ENCODE assay signal across 7 cellular contexts in genomic region chr1:24678421-24678820, GRCh38. TPM values are rescaled to one million over a fixed set of nuclear protein-coding genes. Genes with fewer than 3 reads are reported as not detected.
DNase-seq lines count a peak whose midpoint lies in the region; ATAC-seq, FAIRE-seq and TF ChIP-seq lines count a peak whose summit lies in the region.
"Not testable (repeated sequence)": the region's sequence is repeated elsewhere in the genome, so short reads cannot be mapped to it uniquely, and the experiment has no call there.

No MANE protein-coding gene starts in this region.

- peaks cover 34% of the 10 kb centered on the region for H3F3A ChIP-seq in GM23248 (ENCODE audit: insufficient read depth)

- TF ChIP-seq RAD21 in A549 (conservative IDR thresholded peaks at IDR 0.05 in 1 of 2, IDR thresholded peaks at IDR 0.05 in 1 of 2), result not testable (repeated sequence)

- peaks cover 13% of the 10 kb centered on the region for H3K79me2 ChIP-seq in GM23248 (ENCODE audit: insufficient read depth)

- H3K27ac ChIP-seq in A549 (peak overlapping the region in 1 of 2 experiments; percentile 66; a peak in 3 of 6 replicates), RWPE1 (peak overlapping the region; percentile 50; the same call in 1 of the 2 replicates), epithelial cell of prostate (peak overlapping the region; percentile 49)
- H3K27ac ChIP-seq in GM23248, adrenal gland: not testable (repeated sequence)

- not testable (repeated sequence) for TF ChIP-seq EP300 in A549 (IDR thresholded peaks at IDR 0.05)

- peaks cover 20% of the 10 kb centered on the region for H3K4me1 ChIP-seq in A549
- peaks cover 18% of the 10 kb centered on the region for H3K4me1 ChIP-seq in GM23248 (ENCODE audit: insufficient read depth)
- peaks cover 16 to 17% of the 10 kb centered on the region in 2 donors for H3K4me1 ChIP-seq in adrenal gland (replicated peaks in 1 of 2)

- not testable (repeated sequence) for H3K27me3 ChIP-seq in GM23248 (replicated peaks; ENCODE audit: insufficient read depth); MG63; adrenal gland

- TF ChIP-seq CTCF in A549 (IDR thresholded peaks at IDR 0.05); RWPE1 (conservative IDR thresholded peaks at IDR 0.05; ENCODE audit: low read depth); adrenal gland (IDR thresholded peaks at IDR 0.05): not testable (repeated sequence)

- TF ChIP-seq POLR2A in A549 (IDR thresholded peaks at IDR 0.05; ENCODE audit: low read length); adrenal gland (IDR thresholded peaks at IDR 0.05): not testable (repeated sequence)

- H3K4me2 ChIP-seq in A549, result 0 out of 3 replicates have a peak overlapping the region, but pooled peaks have one; percentile 10
- H3K4me2 ChIP-seq in GM23248 (ENCODE audit: unreplicated experiment), result not testable (repeated sequence)

- H3K9me3 ChIP-seq in A549; GM23248 (ENCODE audit: low read depth); MG63; adrenal gland (replicated peaks in 1 of 3): not testable (repeated sequence)

- not testable (repeated sequence) for H2AFZ ChIP-seq in GM23248

- not testable (repeated sequence) for DNase-seq in A549 (ENCODE audit: low read depth in 1 of 2, low spot score in 1 of 2); RWPE1 (ENCODE audit: low spot score); epithelial cell of prostate (ENCODE audit: low read depth, low spot score)
- DNase-seq in GM23248 (peak; percentile 43), MG63 (peak; percentile 31), adrenal gland (peak in 6 of 7 donors; percentile 36 to 67 (median 41)), kidney tubule cell (ENCODE audit: low spot score) (peak; percentile 45)

- not testable (repeated sequence) for H3K4me3 ChIP-seq in A549, GM23248, MG63, adrenal gland

- H4K20me1 ChIP-seq in GM23248 (ENCODE audit: insufficient read depth), result not testable (repeated sequence)

- H3K36me3 ChIP-seq in GM23248 (ENCODE audit: low read depth), result peaks cover 26% of the 10 kb centered on the region; the same call in 1 of the 2 replicates
- H3K36me3 ChIP-seq in MG63, result peaks cover 26% of the 10 kb centered on the region
- H3K36me3 ChIP-seq in adrenal gland (replicated peaks in 1 of 2), result peaks cover 0 to 17% of the 10 kb centered on the region in 2 donors

- not testable (repeated sequence) for H3K9me2 ChIP-seq in GM23248 (ENCODE audit: insufficient read depth)

- POLR2A ChIA-PET in A549 (lab: Yijun Ruan, JAX); RWPE1 (lab: Yijun Ruan, JAX; ENCODE audit: low non-redundant PET): not testable (repeated sequence)

- in situ Hi-C loops in GM23248 (cut with MboI), result not testable (repeated sequence)

- 89% methylated on average over 3 of the region's 3 CpGs for WGBS in A549 (ENCODE audit: missing lambda C conversion rate)
- WGBS in GM23248 (ENCODE audit: low coverage in 1 of 2, low lambda C conversion rate in 2 of 2, missing lambda C conversion rate in 2 of 2), 2 experiments, result 75 to 79% methylated on average over 3 of the region's 3 CpGs
- WGBS in adrenal gland, 4 donors, result 67 to 84% (median 73%) methylated on average over 3 of the region's 3 CpGs

- not testable (repeated sequence) for H3K9ac ChIP-seq in GM23248

- ATAC-seq in A549, result not testable (repeated sequence)

- intact Hi-C loops in adrenal gland (cut with DNase I), result not testable (repeated sequence)

- CTCF ChIA-PET in A549 (lab: Yijun Ruan, JAX), result not testable (repeated sequence)
- CTCF ChIA-PET in RWPE1 (lab: Yijun Ruan, JAX), result interaction anchor here (1.2 kb wide), 1 partner anchor 10 kb away, joined by 5 read pairs; no protein-coding TSS in a partner anchor

- not testable (repeated sequence) for FAIRE-seq in A549 (lab: Jason Lieb, UNC)

TF ChIP-seq in A549, 52 proteins besides CTCF, POLR2A, EP300 and RAD21:
- TF ChIP-seq HOXB13 (CRISPR knock-in tag; IDR thresholded peaks at IDR 0.05; ENCODE audit: low read depth), result peak; percentile 36; the same call in 1 of the 2 replicates
- peak; percentile 32; the same call in 1 of the 2 replicates for TF ChIP-seq FOXS1 (CRISPR knock-in tag; IDR thresholded peaks at IDR 0.05)
- TF ChIP-seq ATOH8 (CRISPR knock-in tag; IDR thresholded peaks at IDR 0.05; ENCODE audit: low read depth), result peak; percentile 95; the same call in 1 of the 2 replicates
TF ChIP-seq in A549: peak in this region for 3; not testable (repeated sequence) for 49.

RNA-seq across cellular contexts. Expression of gene SRRM1, which starts 35.3 kb away (rescaled TPM):
- polyA plus RNA-seq in A549 (2011; rRNA removed) (72.5 and 72.8 TPM in 2 replicates), A549 (2017; fragmentation: RNase III; extraction: RNeasy Plus Mini Kit Qiagen cat#74134 plus additional on column Dnase treatment) (57.6 to 64.2 TPM (median 59.6 TPM) in 3 replicates), GM23248 (2016; fragmentation: Nextera tagmentation; extraction: Ambion mirVana) (128 and 143 TPM in 2 replicates), adrenal gland (10 to 100 TPM; 47.3 to 82.0 (median 78.6) TPM)
- polyA plus RNA-seq in A549 (2012; cell fraction: cytosol; rRNA removed), result 34.9 and 36.6 TPM in 2 replicates
- polyA plus RNA-seq in A549 (2012; cell fraction: nucleus; rRNA removed), result 45.1 and 59.2 TPM in 2 replicates
- polyA minus RNA-seq in A549 (2011; rRNA and poly(A)+ RNA removed), result 51.7 and 62.7 TPM in 2 replicates
- 29.0 and 36.1 TPM in 2 replicates for total RNA-seq in GM23248 (2014; rRNA removed; shearing (Covaris generic))
- 18.1 and 22.6 TPM in 2 replicates for total RNA-seq in MG63 (2014; rRNA removed; shearing (Covaris generic); ENCODE audit: low replicate concordance)
- 100 to 1,000 TPM in 3 of 8 donors, 10 to 100 TPM in 5; 30.0 to 121 (median 94.6) TPM for total RNA-seq in adrenal gland
